In genomic region chr2:121530210-121530562, GRCh38 we compare ENCODE assay signal across 8 cellular contexts. TPM values are rescaled to one million over a fixed set of nuclear protein-coding genes. Genes with fewer than 3 reads are reported as not detected.
DNase-seq lines count a peak whose midpoint lies in the region; ATAC-seq and TF ChIP-seq lines count a peak whose summit lies in the region.

No MANE protein-coding gene starts in this region.

- H3K27me3 ChIP-seq in left ventricle myocardium inferior (ENCODE audit: low read depth) = no peaks in the 10 kb centered on the region

- peak; percentile 72 for DNase-seq in A172 (ENCODE audit: low spot score)
- peak; percentile 93 for DNase-seq in NCI-H146 (lab: John Stamatoyannopoulos, UW)
- DNase-seq in activated naive CD8-positive, alpha-beta T cell treated with anti-CD3 and anti-CD28 coated beads for 36 hours = peak; percentile 75
- peak; percentile 71 for DNase-seq in left ventricle myocardium inferior
- DNase-seq in pulmonary artery endothelial cell (ENCODE audit: low read depth, low spot score) = peak; percentile 35
- DNase-seq in CD1c-positive myeloid dendritic cell (ENCODE audit: extremely low spot score) = no peak

- peak overlapping the region; percentile 98 for H3K27ac ChIP-seq in left ventricle myocardium inferior (replicated peaks)

- H3K4me3 ChIP-seq in GM08714 (ENCODE audit: low read length) (peak overlapping the region; percentile 71), left ventricle myocardium inferior (peak overlapping the region; percentile 85)

- H3K27ac Mint-ChIP-seq in activated naive CD8-positive, alpha-beta T cell treated with anti-CD3 and anti-CD28 coated beads for 36 hours = peak overlapping the region; percentile 99

- peak overlapping the region; percentile 92 for H3K4me3 Mint-ChIP-seq in activated naive CD8-positive, alpha-beta T cell treated with anti-CD3 and anti-CD28 coated beads for 36 hours

- H3K9me3 Mint-ChIP-seq in activated naive CD8-positive, alpha-beta T cell treated with anti-CD3 and anti-CD28 coated beads for 36 hours = no peaks in the 10 kb centered on the region

- H3K4me1 ChIP-seq in left ventricle myocardium inferior = peaks cover 94% of the 10 kb centered on the region

- H3K36me3 Mint-ChIP-seq in activated naive CD8-positive, alpha-beta T cell treated with anti-CD3 and anti-CD28 coated beads for 36 hours = peaks cover 18% of the 10 kb centered on the region

- ATAC-seq in HG02588 (IDR thresholded peaks at IDR 0.05; ENCODE audit: unreplicated experiment) = peak; percentile 48

- H3K9me3 ChIP-seq in left ventricle myocardium inferior (replicated peaks) = no peaks in the 10 kb centered on the region

- no peaks in the 10 kb centered on the region for H3K27me3 Mint-ChIP-seq in activated naive CD8-positive, alpha-beta T cell treated with anti-CD3 and anti-CD28 coated beads for 36 hours

- H3K36me3 ChIP-seq in left ventricle myocardium inferior = no peaks in the 10 kb centered on the region

- peaks cover 53% of the 10 kb centered on the region for H3K4me1 Mint-ChIP-seq in activated naive CD8-positive, alpha-beta T cell treated with anti-CD3 and anti-CD28 coated beads for 36 hours

- intact Hi-C loops in left ventricle myocardium inferior (cut with micrococcal nuclease) = loop anchor here (5.0 to 10.0 kb wide), 2 partner anchors 65 to 112 kb away; no protein-coding TSS in a partner anchor

- no peak for TF ChIP-seq CTCF in left ventricle myocardium inferior (IDR thresholded peaks at IDR 0.05; ENCODE audit: borderline replicate concordance)

RNA-seq across cellular contexts. Expression of gene RNU4ATAC, which starts 0.5 kb away (rescaled TPM):
- total RNA-seq in A172 (2014; rRNA removed; shearing (Covaris generic)) = under 0.01 TPM in 1 of 2 replicates, not detected in the other
- total RNA-seq in activated naive CD8-positive, alpha-beta T cell treated with anti-CD3 and anti-CD28 coated beads for 36 hours = not detected
- 7.3 TPM for total RNA-seq in left ventricle myocardium inferior
- under 0.01 TPM in 1 of 2 replicates, not detected in the other for total RNA-seq in pulmonary artery endothelial cell
